In the genomic region with DNA sequence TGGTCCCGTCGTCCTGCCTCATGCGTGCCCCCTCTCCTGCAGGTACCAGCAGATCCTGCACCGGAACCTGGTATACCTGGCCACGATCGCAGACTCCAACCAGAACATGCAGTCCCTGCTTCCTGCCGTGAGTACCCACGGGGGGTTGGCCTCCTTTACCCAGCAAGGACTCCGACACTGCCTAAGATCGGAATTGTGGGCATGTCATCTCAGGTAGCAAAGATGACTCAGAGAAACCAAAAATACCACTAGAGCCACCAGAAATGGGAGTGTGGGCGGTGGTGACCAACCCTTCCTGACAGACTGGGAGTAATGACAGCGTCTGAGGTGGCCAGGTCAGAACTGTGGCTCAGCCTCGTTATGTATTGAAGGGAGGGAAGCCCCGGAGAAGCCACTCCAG, we compare ENCODE assay signal across 1 cellular context.
TF ChIP-seq lines count a peak whose summit lies in the region.

No MANE protein-coding gene starts in this region.

TF ChIP-seq in GM12878, 131 proteins besides CTCF, POLR2A, EP300 and RAD21 (continued from another document):
- TF ChIP-seq MTA3 (IDR thresholded peaks at IDR 0.05; ENCODE audit: borderline replicate concordance, low read length), result no peak
- TF ChIP-seq EGR1 (IDR thresholded peaks at IDR 0.05; ENCODE audit: borderline replicate concordance in 1 of 2, low read depth in 2 of 2, low read length in 2 of 2), result peak in 1 of 2 experiments; percentile 33; a peak in 1 of 3 replicates
- TF ChIP-seq MYB (IDR thresholded peaks at IDR 0.05; ENCODE audit: borderline replicate concordance, low read depth, low read length), result no peak
- TF ChIP-seq ETV6 (conservative IDR thresholded peaks at IDR 0.05 in 1 of 2, IDR thresholded peaks at IDR 0.05 in 1 of 2; ENCODE audit: borderline replicate concordance in 1 of 2, low read depth in 1 of 2), result no peak
- TF ChIP-seq ZBTB40 (IDR thresholded peaks at IDR 0.05; ENCODE audit: borderline replicate concordance), result no peak
- TF ChIP-seq, protein P1, sequence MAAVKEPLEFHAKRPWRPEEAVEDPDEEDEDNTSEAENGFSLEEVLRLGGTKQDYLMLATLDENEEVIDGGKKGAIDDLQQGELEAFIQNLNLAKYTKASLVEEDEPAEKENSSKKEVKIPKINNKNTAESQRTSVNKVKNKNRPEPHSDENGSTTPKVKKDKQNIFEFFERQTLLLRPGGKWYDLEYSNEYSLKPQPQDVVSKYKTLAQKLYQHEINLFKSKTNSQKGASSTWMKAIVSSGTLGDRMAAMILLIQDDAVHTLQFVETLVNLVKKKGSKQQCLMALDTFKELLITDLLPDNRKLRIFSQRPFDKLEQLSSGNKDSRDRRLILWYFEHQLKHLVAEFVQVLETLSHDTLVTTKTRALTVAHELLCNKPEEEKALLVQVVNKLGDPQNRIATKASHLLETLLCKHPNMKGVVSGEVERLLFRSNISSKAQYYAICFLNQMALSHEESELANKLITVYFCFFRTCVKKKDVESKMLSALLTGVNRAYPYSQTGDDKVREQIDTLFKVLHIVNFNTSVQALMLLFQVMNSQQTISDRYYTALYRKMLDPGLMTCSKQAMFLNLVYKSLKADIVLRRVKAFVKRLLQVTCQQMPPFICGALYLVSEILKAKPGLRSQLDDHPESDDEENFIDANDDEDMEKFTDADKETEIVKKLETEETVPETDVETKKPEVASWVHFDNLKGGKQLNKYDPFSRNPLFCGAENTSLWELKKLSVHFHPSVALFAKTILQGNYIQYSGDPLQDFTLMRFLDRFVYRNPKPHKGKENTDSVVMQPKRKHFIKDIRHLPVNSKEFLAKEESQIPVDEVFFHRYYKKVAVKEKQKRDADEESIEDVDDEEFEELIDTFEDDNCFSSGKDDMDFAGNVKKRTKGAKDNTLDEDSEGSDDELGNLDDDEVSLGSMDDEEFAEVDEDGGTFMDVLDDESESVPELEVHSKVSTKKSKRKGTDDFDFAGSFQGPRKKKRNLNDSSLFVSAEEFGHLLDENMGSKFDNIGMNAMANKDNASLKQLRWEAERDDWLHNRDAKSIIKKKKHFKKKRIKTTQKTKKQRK (IDR thresholded peaks at IDR 0.05; ENCODE audit: low read depth, low read length), result no peak
